ENCODE assay signal across 8 cellular contexts in the genomic region with DNA sequence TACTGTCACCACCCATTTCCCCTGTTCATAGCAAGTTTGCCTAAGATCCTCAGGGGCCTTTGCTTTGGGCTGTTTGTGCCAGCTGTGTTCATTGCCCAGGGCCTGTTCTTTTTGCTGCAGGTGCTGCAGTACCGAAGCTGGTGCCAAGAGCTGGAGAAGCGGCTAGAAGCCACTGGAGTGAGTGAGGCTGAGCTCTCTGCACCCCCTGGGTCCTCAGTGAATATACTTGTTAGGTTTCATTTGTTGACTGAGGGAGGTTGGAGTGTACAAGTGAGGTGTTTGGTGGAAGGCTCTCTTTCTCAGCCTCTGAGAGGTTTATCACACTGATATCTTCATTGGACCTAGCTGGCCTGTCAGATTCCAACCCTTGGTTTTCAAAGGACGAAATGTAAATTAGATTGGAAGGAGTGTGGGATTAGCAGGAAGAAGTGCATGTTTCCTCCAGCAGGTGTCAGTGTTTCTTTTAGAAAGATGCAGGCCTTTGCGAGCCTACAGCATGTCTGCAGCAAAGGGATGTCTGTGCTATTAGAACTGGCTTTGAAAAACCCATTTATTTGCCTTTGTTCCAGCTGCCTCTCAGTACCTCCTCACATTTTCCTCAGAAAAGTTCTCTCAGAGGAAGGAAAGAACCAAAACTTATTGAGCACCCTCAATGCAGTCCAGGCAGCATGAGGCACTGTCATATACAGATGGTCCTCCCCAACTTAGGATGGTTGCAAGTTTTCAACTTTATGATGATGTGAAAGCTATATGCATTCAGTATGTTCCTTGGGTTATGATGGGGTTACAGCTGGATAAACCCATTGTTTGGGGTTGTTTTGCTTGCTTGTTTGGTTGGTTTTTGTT. TPM values are rescaled to one million over a fixed set of nuclear protein-coding genes. Genes with fewer than 3 reads are reported as not detected.
DNase-seq lines count a peak whose midpoint lies in the region; ATAC-seq and TF ChIP-seq lines count a peak whose summit lies in the region.

No MANE protein-coding gene starts in this region.

- TF ChIP-seq CTCF in AG09319 (IDR thresholded peaks at IDR 0.05; ENCODE audit: low read depth, low read length), result peak; percentile 72
- TF ChIP-seq CTCF in GM20000 (IDR thresholded peaks at IDR 0.05; ENCODE audit: extremely low read depth, missing control alignments), result peak; percentile 63
- TF ChIP-seq CTCF in WI38 (IDR thresholded peaks at IDR 0.05; ENCODE audit: low read depth, low read length), result peak; percentile 57
- peak; percentile 88 for TF ChIP-seq CTCF in chondrocyte (IDR thresholded peaks at IDR 0.05)

- intact Hi-C loops in posterior vena cava (cut with DNase I), result loop anchor here in 1 of 2 donors (10.0 kb wide), 1 partner anchor 201 kb away; the partner anchor contains the start of genes CPNE1 and RBM12

- H3K4me3 ChIP-seq in WI38 (ENCODE audit: low read depth, low read length), result no peak overlapping the region

- peak; percentile 91 for ATAC-seq in left lobe of liver

- no peaks in the 10 kb centered on the region for H3K9me3 Mint-ChIP-seq in chondrocyte (ENCODE audit: low read depth)

- H3K36me3 Mint-ChIP-seq in chondrocyte (ENCODE audit: low read depth), result peaks cover 11% of the 10 kb centered on the region

- no peaks in the 10 kb centered on the region for H3K27me3 Mint-ChIP-seq in chondrocyte (ENCODE audit: low read depth)

- H3K27ac Mint-ChIP-seq in chondrocyte (ENCODE audit: unreplicated experiment), result no peak overlapping the region

- H3K4me3 Mint-ChIP-seq in chondrocyte (ENCODE audit: unreplicated experiment), result no peak overlapping the region

- H3K4me1 Mint-ChIP-seq in chondrocyte (ENCODE audit: low read depth), result peaks cover 19% of the 10 kb centered on the region

- DNase-seq in AG09319 (ENCODE audit: extremely low read depth, low read depth), result peak; percentile 27
- peak; percentile 64 for DNase-seq in GM20000 (ENCODE audit: low spot score)
- peak; percentile 92 for DNase-seq in NCI-H2196 (lab: John Stamatoyannopoulos, UW; ENCODE audit: unreplicated experiment)
- no peak for DNase-seq in chondrocyte (ENCODE audit: low spot score)
- no peak for DNase-seq in left lobe of liver (ENCODE audit: low spot score)
- DNase-seq in stimulated activated CD4-positive, alpha-beta T cell treated with anti-CD3 and anti-CD28 coated beads, TNF-alpha, amount 100 ng/mL, for 48 hours (ENCODE audit: low read depth in 3 of 3), result peak in 2 of 3 donors; percentile 18 to 41
- DNase-seq in posterior vena cava (ENCODE audit: low spot score), result no peak

RNA-seq across cellular contexts. Expression of gene CEP250, which starts 8.3 kb away (rescaled TPM):
- total RNA-seq in chondrocyte (33.1 to 43.6 TPM (median 38.4 TPM) in 3 replicates), left lobe of liver (14.6 TPM), posterior vena cava (10 to 100 TPM; 20.4 to 22.2 TPM)

RNA-seq across cellular contexts. Expression of gene GDF5, which starts 25.6 kb away (rescaled TPM):
- 1.7 to 3.5 TPM (median 3.4 TPM) in 3 replicates for total RNA-seq in chondrocyte
- total RNA-seq in left lobe of liver, result not detected
- under 1 TPM; 0.19 to 0.51 TPM for total RNA-seq in posterior vena cava

RNA-seq across cellular contexts. Expression of gene UQCC1, which starts 51.9 kb away (rescaled TPM):
- 30.4 to 42.5 TPM (median 31.7 TPM) in 3 replicates for total RNA-seq in chondrocyte
- total RNA-seq in left lobe of liver, result 43.6 TPM
- 10 to 100 TPM; 32.0 to 33.5 TPM for total RNA-seq in posterior vena cava

Comparison
In these comparisons a context has a peak if more than half of its experiments do, and no peak if none do; other contexts are left out.
1. DNase-seq: peak in AG09319 (single experiment), GM20000 (single experiment), NCI-H2196 (single experiment) and stimulated activated CD4-positive, alpha-beta T cell treated with anti-CD3 and anti-CD28 coated beads, TNF-alpha, amount 100 ng/mL, for 48 hours (2 of 3); none in chondrocyte (single experiment), left lobe of liver (single experiment) and posterior vena cava (single experiment).
2. Peak in every context shown above with its lines, with median percentiles within 50 percentile points of each other: CTCF ChIP-seq.